In genomic region chr5:138611295-138612220, GRCh38 we compare ENCODE assay signal across 8 cellular contexts. TPM values are rescaled to one million over a fixed set of nuclear protein-coding genes. Genes with fewer than 3 reads are reported as not detected.
DNase-seq lines count a peak whose midpoint lies in the region; ATAC-seq and TF ChIP-seq lines count a peak whose summit lies in the region.

No MANE protein-coding gene starts in this region.

- H3K36me3 Mint-ChIP-seq in nephron progenitor cell (ENCODE audit: low read depth): no peaks in the 10 kb centered on the region

- DNase-seq in CD1c-positive myeloid dendritic cell (ENCODE audit: extremely low spot score) (peak; percentile 40), NCI-H82 (lab: John Stamatoyannopoulos, UW) (peak; percentile 80), erythroblast (lab: John Stamatoyannopoulos, UW) (peak; percentile 12 to 15), nephron progenitor cell (peak; percentile 58), lower leg skin (ENCODE audit: low spot score in 2 of 2) (no peak)

- peak overlapping the region; percentile 80 for H3K4me3 Mint-ChIP-seq in nephron progenitor cell

- 17 to 19% methylated on average over 13 of the region's 13 CpGs for WGBS in lower leg skin, 2 donors

- peaks cover 52% of the 10 kb centered on the region for H3K4me1 Mint-ChIP-seq in nephron progenitor cell

- no peak overlapping the region for H3K4me3 ChIP-seq in lower leg skin (ENCODE audit: low read depth, poor library complexity, severe bottlenecking)

- intact Hi-C loops in lower leg skin (cut with DNase I; ENCODE audit: low total_unique reads): no loop called here

- no peaks in the 10 kb centered on the region for H3K9me3 Mint-ChIP-seq in nephron progenitor cell

- TF ChIP-seq POLR2A in erythroblast (IDR thresholded peaks at IDR 0.05; ENCODE audit: low read length) (no peak), lower leg skin (IDR thresholded peaks at IDR 0.05) (no peak)

- no peak for ATAC-seq in HG03108 (IDR thresholded peaks at IDR 0.05; ENCODE audit: unreplicated experiment)
- ATAC-seq in GM18511 (IDR thresholded peaks at IDR 0.05; ENCODE audit: unreplicated experiment): no peak
- no peak for ATAC-seq in HG02885 (IDR thresholded peaks at IDR 0.05; ENCODE audit: poor library complexity, unreplicated experiment)

- H3K27me3 Mint-ChIP-seq in nephron progenitor cell (ENCODE audit: low read depth, poor library complexity): peaks cover 7% of the 10 kb centered on the region

- TF ChIP-seq CTCF in nephron progenitor cell (IDR thresholded peaks at IDR 0.05): no peak
- TF ChIP-seq CTCF in lower leg skin (IDR thresholded peaks at IDR 0.05): no peak

- peak overlapping the region; percentile 9 for H3K27ac Mint-ChIP-seq in nephron progenitor cell

RNA-seq across cellular contexts. Expression of gene HSPA9, which starts 36.4 kb away (rescaled TPM):
- total RNA-seq in lower leg skin: 100 to 1,000 TPM; 206 to 248 (median 216) TPM

Comparison
In these comparisons a context has a peak if more than half of its experiments do, and no peak if none do; other contexts are left out.
1. DNase-seq: peak in CD1c-positive myeloid dendritic cell (single experiment), NCI-H82 (single experiment), erythroblast (2 of 2) and nephron progenitor cell (single experiment); none in lower leg skin (0 of 2).